Comparison of ENCODE assay signal across 18 cellular contexts in genomic region chr17:50464736-50465135, GRCh38. TPM values are rescaled to one million over a fixed set of nuclear protein-coding genes. Genes with fewer than 3 reads are reported as not detected.
DNase-seq lines count a peak whose midpoint lies in the region; ATAC-seq lines count a peak whose summit lies in the region.
"Had no signal": no experiment of that assay in that cellular context is flagged by ENCODE, and none has a peak within 500 bp of the region (broad histone marks: within the 10 kb centered on the region; RNA-seq: fewer than 3 reads in every experiment).

No MANE protein-coding gene starts in this region.

- no peak overlapping the region for H4K8ac ChIP-seq in trophoblast cell (ENCODE audit: low read depth, low read length)

- H3K4ac ChIP-seq in trophoblast cell (ENCODE audit: low read depth, low read length): no peak overlapping the region

- H2BK120ac ChIP-seq in trophoblast cell (ENCODE audit: insufficient read depth, low read length, poor library complexity): no peak overlapping the region

- no peak overlapping the region for H2AFZ ChIP-seq in trophoblast cell (ENCODE audit: insufficient read depth, low read length, poor library complexity)

- H3K9ac ChIP-seq in trophoblast cell (ENCODE audit: low read length): no peak overlapping the region
- H3K9ac ChIP-seq: KMS-11 had no signal

- H3K9me3 ChIP-seq in trophoblast cell (ENCODE audit: insufficient read depth, low read depth, low read length): peaks cover 16% of the 10 kb centered on the region
- no peaks in the 10 kb centered on the region for H3K9me3 ChIP-seq in effector memory CD4-positive, alpha-beta T cell (ENCODE audit: control insufficient read depth, low read length)
- H3K9me3 ChIP-seq: Caco-2 had no signal

- H3K27me3 Mint-ChIP-seq in activated naive CD4-positive, alpha-beta T cell treated with anti-CD3 and anti-CD28 coated beads, Interleukin-2, amount 10 ng/mL, durations not matched to agents 7 days and 5 days: peaks cover 48% of the 10 kb centered on the region

- no peaks in the 10 kb centered on the region for H3K9me3 Mint-ChIP-seq in activated naive CD4-positive, alpha-beta T cell treated with anti-CD3 and anti-CD28 coated beads, Interleukin-2, amount 10 ng/mL, durations not matched to agents 7 days and 5 days
- H3K9me3 Mint-ChIP-seq in activated naive CD4-positive, alpha-beta T cell treated with anti-CD3 and anti-CD28 coated beads, Interleukin-2, amount 50 U/mL, for 72 hours: no peaks in the 10 kb centered on the region
- H3K9me3 Mint-ChIP-seq: CD8-positive, alpha-beta T cell had no signal

- no peak overlapping the region for H3K14ac ChIP-seq in trophoblast cell (ENCODE audit: low read length)

- H3K36me3 ChIP-seq in trophoblast cell (ENCODE audit: control insufficient read depth in 1 of 2, insufficient read depth in 2 of 2, low read length in 2 of 2): peaks cover 40 to 42% of the 10 kb centered on the region in 2 experiments
- no peaks in the 10 kb centered on the region for H3K36me3 ChIP-seq in effector memory CD4-positive, alpha-beta T cell (ENCODE audit: control insufficient read depth, insufficient read depth, low read length)

- no peaks in the 10 kb centered on the region for H3K79me1 ChIP-seq in trophoblast cell (ENCODE audit: low read length)

- no peak overlapping the region for H3K23ac ChIP-seq in trophoblast cell (ENCODE audit: low read length)

- H2BK5ac ChIP-seq in trophoblast cell (ENCODE audit: low read depth, low read length, poor library complexity): no peak overlapping the region

- peaks cover 2 to 4% of the 10 kb centered on the region in 2 experiments for H3K4me1 ChIP-seq in trophoblast cell (ENCODE audit: control insufficient read depth in 1 of 2, insufficient read depth in 2 of 2, low read length in 2 of 2)
- peaks cover 12% of the 10 kb centered on the region for H3K4me1 ChIP-seq in effector memory CD4-positive, alpha-beta T cell (ENCODE audit: control insufficient read depth, insufficient read depth, low read length, poor library complexity, severe bottlenecking)
- H3K4me1 ChIP-seq: Caco-2 had no signal

- H3K4me3 ChIP-seq in trophoblast cell (ENCODE audit: low read depth, low read length): peak overlapping the region; percentile 31
- no peak overlapping the region for H3K4me3 ChIP-seq in effector memory CD4-positive, alpha-beta T cell (ENCODE audit: insufficient read depth, low read depth, low read length, poor library complexity, severe bottlenecking)

- no peak overlapping the region for H3K18ac ChIP-seq in trophoblast cell (ENCODE audit: low read length)

- peaks cover 8% of the 10 kb centered on the region for H3K4me1 Mint-ChIP-seq in activated naive CD4-positive, alpha-beta T cell treated with anti-CD3 and anti-CD28 coated beads, Interleukin-2, amount 10 ng/mL, durations not matched to agents 7 days and 5 days

- H4K91ac ChIP-seq in trophoblast cell (ENCODE audit: low read depth, low read length): no peak overlapping the region

- CTCF ChIA-PET in activated naive CD4-positive, alpha-beta T cell treated with anti-CD3 and anti-CD28 coated beads, Interleukin-2, amount 10 ng/mL, durations not matched to agents 7 days and 5 days (lab: Charles Lee): interaction anchor here (1.6 kb wide), 1 partner anchor 103 kb away, joined by 7 read pairs; no protein-coding TSS in a partner anchor

- H3K27ac Mint-ChIP-seq in activated naive CD4-positive, alpha-beta T cell treated with anti-CD3 and anti-CD28 coated beads, Interleukin-2, amount 10 ng/mL, durations not matched to agents 7 days and 5 days: no peak overlapping the region
- H3K27ac Mint-ChIP-seq in activated naive CD4-positive, alpha-beta T cell treated with anti-CD3 and anti-CD28 coated beads, Interleukin-2, amount 50 U/mL, for 72 hours: peak overlapping the region in 1 of 2 donors; percentile 65
- H3K27ac Mint-ChIP-seq: CD14-positive monocyte; CD8-positive, alpha-beta T cell had no signal

- no peak overlapping the region for H3K4me2 ChIP-seq in trophoblast cell (ENCODE audit: low read length)
- H3K4me2 ChIP-seq: KMS-11 had no signal

- H3K79me2 ChIP-seq in trophoblast cell (ENCODE audit: control insufficient read depth, insufficient read depth, low read length, poor library complexity): no peaks in the 10 kb centered on the region

- H4K12ac ChIP-seq in trophoblast cell (ENCODE audit: low read depth, low read length): no peak overlapping the region

- no peak overlapping the region for H2BK12ac ChIP-seq in trophoblast cell (ENCODE audit: low read length)

- H3K36me3 Mint-ChIP-seq in activated naive CD4-positive, alpha-beta T cell treated with anti-CD3 and anti-CD28 coated beads, Interleukin-2, amount 10 ng/mL, durations not matched to agents 7 days and 5 days: no peaks in the 10 kb centered on the region
- H3K36me3 Mint-ChIP-seq in activated naive CD4-positive, alpha-beta T cell treated with anti-CD3 and anti-CD28 coated beads, Interleukin-2, amount 50 U/mL, for 72 hours: no peaks in the 10 kb centered on the region
- H3K36me3 Mint-ChIP-seq: CD14-positive monocyte; CD8-positive, alpha-beta T cell had no signal

- WGBS in trophoblast cell (ENCODE audit: extremely low coverage, insufficient coverage, insufficient read length): no CpG with 5 or more reads among the region's 4 CpGs

- DNase-seq in activated naive CD4-positive, alpha-beta T cell treated with anti-CD3 and anti-CD28 coated beads, Interleukin-2, amount 10 ng/mL, durations not matched to agents 7 days and 5 days: peak; percentile 8
- no peak for DNase-seq in activated naive CD4-positive, alpha-beta T cell treated with anti-CD3 and anti-CD28 coated beads, Interleukin-2, amount 50 U/mL, for 72 hours (ENCODE audit: low spot score in 2 of 2)
- DNase-seq in RPMI8226 (peak; percentile 50), trophoblast cell (no peak), KG1 (lab: John Stamatoyannopoulos, UW) (no peak), NCI-H2196 treated with DMSO at 0.1 percent for 48 hours (lab: John Stamatoyannopoulos, UW; ENCODE audit: unreplicated experiment) (no peak), NCI-H526 treated with DMSO at 0.1 percent for 48 hours (lab: John Stamatoyannopoulos, UW) (no peak)
- no peak for DNase-seq in effector memory CD4-positive, alpha-beta T cell
- DNase-seq: Caco-2; CD8-positive, alpha-beta T cell; DMS53; GF-D8; IMR-90 had no signal

- H2AK5ac ChIP-seq in trophoblast cell (ENCODE audit: low read length): no peak overlapping the region

- no peak for ATAC-seq in activated naive CD4-positive, alpha-beta T cell treated with anti-CD3 and anti-CD28 coated beads, Interleukin-2, amount 50 U/mL, for 72 hours
- ATAC-seq: CD8-positive, alpha-beta T cell had no signal

- H3K27ac ChIP-seq in trophoblast cell (ENCODE audit: low read depth, low read length): no peak overlapping the region
- no peak overlapping the region for H3K27ac ChIP-seq in effector memory CD4-positive, alpha-beta T cell (ENCODE audit: insufficient read depth, low read length, poor library complexity, severe bottlenecking)
- H3K27ac ChIP-seq: 22Rv1, KMS-11 had no signal

- H3K27me3 ChIP-seq in trophoblast cell (ENCODE audit: insufficient read depth, low read length): peaks cover 2% of the 10 kb centered on the region
- H3K27me3 ChIP-seq in effector memory CD4-positive, alpha-beta T cell (replicated peaks; ENCODE audit: control insufficient read depth, insufficient read depth, low read length, poor library complexity, severe bottlenecking): peaks cover 15% of the 10 kb centered on the region

- no peak overlapping the region for H3K4me3 Mint-ChIP-seq in activated naive CD4-positive, alpha-beta T cell treated with anti-CD3 and anti-CD28 coated beads, Interleukin-2, amount 10 ng/mL, durations not matched to agents 7 days and 5 days
- H3K4me3 Mint-ChIP-seq: CD8-positive, alpha-beta T cell had no signal

RNA-seq across cellular contexts. Expression of gene CHAD, which starts 3.9 kb away (rescaled TPM):
- total RNA-seq in activated naive CD4-positive, alpha-beta T cell treated with anti-CD3 and anti-CD28 coated beads, Interleukin-2, amount 50 U/mL, for 72 hours: not detected
- polyA plus RNA-seq in trophoblast cell (2013): not detected in 2 replicates
- total RNA-seq: A673; Caco-2; CD8-positive, alpha-beta T cell; IMR-90 had no signal
- polyA plus RNA-seq: BJ, CD14-positive monocyte had no signal

RNA-seq across cellular contexts. Expression of gene RSAD1, which starts 13.9 kb away (rescaled TPM):
- 10 to 100 TPM; 24.4 to 51.0 TPM for total RNA-seq in activated naive CD4-positive, alpha-beta T cell treated with anti-CD3 and anti-CD28 coated beads, Interleukin-2, amount 50 U/mL, for 72 hours
- 7.2 and 7.7 TPM in 2 replicates for polyA plus RNA-seq in trophoblast cell (2013)

RNA-seq across cellular contexts. Expression of gene ACSF2, which starts 38.7 kb away (rescaled TPM):
- 10 to 100 TPM; 23.6 to 27.3 TPM for total RNA-seq in activated naive CD4-positive, alpha-beta T cell treated with anti-CD3 and anti-CD28 coated beads, Interleukin-2, amount 50 U/mL, for 72 hours
- polyA plus RNA-seq in trophoblast cell (2013): 70.4 and 74.8 TPM in 2 replicates

RNA-seq across cellular contexts. Expression of gene MYCBPAP, which starts 43.5 kb away (rescaled TPM):
- 1 to 10 TPM in 1 of 2 donors, under 1 TPM in 1; 0.30 to 1.6 TPM for total RNA-seq in activated naive CD4-positive, alpha-beta T cell treated with anti-CD3 and anti-CD28 coated beads, Interleukin-2, amount 50 U/mL, for 72 hours
- 0.08 and 0.18 TPM in 2 replicates for polyA plus RNA-seq in trophoblast cell (2013)
- polyA plus RNA-seq: CD14-positive monocyte had no signal

Comparison
In these comparisons a context has a peak if more than half of its experiments do, and no peak if none do; other contexts are left out.
1. DNase-seq: peak in activated naive CD4-positive, alpha-beta T cell treated with anti-CD3 and anti-CD28 coated beads, Interleukin-2, amount 10 ng/mL, durations not matched to agents 7 days and 5 days (single experiment) and RPMI8226 (single experiment); none in activated naive CD4-positive, alpha-beta T cell treated with anti-CD3 and anti-CD28 coated beads, Interleukin-2, amount 50 U/mL, for 72 hours (0 of 2), trophoblast cell (0 of 2), KG1 (single experiment), effector memory CD4-positive, alpha-beta T cell (0 of 3), NCI-H2196 treated with DMSO at 0.1 percent for 48 hours (single experiment) and NCI-H526 treated with DMSO at 0.1 percent for 48 hours (single experiment).